1 cellular context compared by ENCODE assay signal in the genomic region with DNA sequence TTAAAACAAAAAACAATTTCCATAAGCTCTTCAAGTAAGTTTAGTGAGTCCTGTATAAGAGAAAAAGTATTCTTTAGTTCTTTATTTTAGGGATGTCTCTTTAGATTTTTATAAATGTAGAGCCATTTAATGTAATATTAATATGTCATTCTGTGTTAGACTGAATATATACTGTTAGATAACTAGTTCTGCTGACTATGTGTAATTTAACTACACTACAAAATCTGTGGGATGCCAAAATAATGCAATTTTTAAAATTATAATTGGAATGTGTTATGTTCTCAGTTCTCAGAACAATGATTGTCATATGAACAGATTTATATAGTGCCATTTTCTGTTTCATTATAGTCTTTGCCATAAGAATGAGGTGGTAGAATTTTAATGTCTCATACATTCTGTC.
TF ChIP-seq lines count a peak whose summit lies in the region.

No MANE protein-coding gene starts in this region.

TF ChIP-seq in K562, 482 proteins besides CTCF, POLR2A, EP300 and RAD21 (continued from another document):
- no peak for TF ChIP-seq MBD1 (CRISPR knock-in tag; IDR thresholded peaks at IDR 0.05)
